8 cellular contexts compared by ENCODE assay signal in genomic region chr19:49876422-49877019, GRCh38. TPM values are rescaled to one million over a fixed set of nuclear protein-coding genes. Genes with fewer than 3 reads are reported as not detected.
A peak's percentile ranks its signal among the peaks of the same experiment; 100 is the strongest.
DNase-seq lines count a peak whose midpoint lies in the region; ATAC-seq, FAIRE-seq and TF ChIP-seq lines count a peak whose summit lies in the region.

No MANE protein-coding gene starts in this region.

- peak; percentile 74 for TF ChIP-seq POLR2A in GM12892 (IDR thresholded peaks at IDR 0.05; ENCODE audit: low read depth, low read length)
- peak; percentile 43 to 61 for TF ChIP-seq POLR2A in uterus (IDR thresholded peaks at IDR 0.05)

- H3K4me3 ChIP-seq in uterus, result peak overlapping the region; percentile 65 to 100

- intact Hi-C loops in left ventricle myocardium superior (cut with micrococcal nuclease) (no loop called here), uterus (cut with DNase I; ENCODE audit: low total_unique reads) (no loop called here)

- no peaks in the 10 kb centered on the region for H3K9me3 ChIP-seq in uterus

- no peaks in the 10 kb centered on the region for H3K36me3 ChIP-seq in uterus

- no peak for TF ChIP-seq CTCF in uterus (IDR thresholded peaks at IDR 0.05)

- peak overlapping the region; percentile 96 to 100 for H3K27ac ChIP-seq in uterus

- ATAC-seq in HG02840 (IDR thresholded peaks at IDR 0.05; ENCODE audit: low FRiP score, unreplicated experiment), result peak; percentile 44
- peak; percentile 77 for ATAC-seq in left ventricle myocardium superior

- no peak for FAIRE-seq in GM12892 (lab: Jason Lieb, UNC)

- peaks cover 0 to 7% of the 10 kb centered on the region in 2 donors for H3K4me1 ChIP-seq in uterus

- H3K27me3 ChIP-seq in uterus, result no peaks in the 10 kb centered on the region

- DNase-seq in GM12892 (ENCODE audit: insufficient read length), result no peak
- peak; percentile 99 for DNase-seq in NCI-H146 (lab: John Stamatoyannopoulos, UW)
- DNase-seq in T follicular helper cell (ENCODE audit: low read depth), result peak; percentile 96
- peak; percentile 97 for DNase-seq in amniotic stem cell (lab: John Stamatoyannopoulos, UW)
- DNase-seq in left ventricle myocardium superior, result peak; percentile 99
- DNase-seq in pulmonary artery endothelial cell (ENCODE audit: low read depth, low spot score), result peak; percentile 98
- peak; percentile 98 to 99 for DNase-seq in uterus

RNA-seq across cellular contexts. Expression of gene AKT1S1, which starts 0.6 kb away (rescaled TPM):
- 11.7 TPM for polyA plus RNA-seq in GM12892 (2012; ENCODE audit: missing spikeins)
- 41.2 TPM for total RNA-seq in left ventricle myocardium superior
- 7.6 and 11.2 TPM in 2 replicates for total RNA-seq in pulmonary artery endothelial cell
- 10 to 100 TPM in 1 of 4 donors, 1 to 10 TPM in 3; 2.6 to 26.7 (median 5.9) TPM for total RNA-seq in uterus

RNA-seq across cellular contexts. Expression of gene TBC1D17, which starts 1.0 kb away (rescaled TPM):
- 31.9 TPM for polyA plus RNA-seq in GM12892 (2012; ENCODE audit: missing spikeins)
- total RNA-seq in left ventricle myocardium superior (47.7 TPM), pulmonary artery endothelial cell (7.1 and 7.3 TPM in 2 replicates), uterus (10 to 100 TPM in 3 of 4 donors, 1 to 10 TPM in 1; 9.1 to 44.1 (median 12.5) TPM)

RNA-seq across cellular contexts. Expression of gene PNKP, which starts 9.1 kb away (rescaled TPM):
- polyA plus RNA-seq in GM12892 (2012; ENCODE audit: missing spikeins), result 38.9 TPM
- total RNA-seq in left ventricle myocardium superior (39.1 TPM), pulmonary artery endothelial cell (47.2 and 48.2 TPM in 2 replicates), uterus (100 to 1,000 TPM in 1 of 4 donors, 10 to 100 TPM in 3; 47.7 to 104 (median 77.7) TPM)

RNA-seq across cellular contexts. Expression of gene IL4I1, which starts 20.2 kb away (rescaled TPM):
- polyA plus RNA-seq in GM12892 (2012; ENCODE audit: missing spikeins), result 75.8 TPM
- not detected for total RNA-seq in left ventricle myocardium superior
- total RNA-seq in pulmonary artery endothelial cell, result 3.3 and 4.7 TPM in 2 replicates
- total RNA-seq in uterus, result 1 to 10 TPM in 1 of 4 donors, under 1 TPM in 1, not detected in 2; 0.82 to 1.2 TPM

RNA-seq across cellular contexts. Expression of gene PTOV1, which starts 25.6 kb away (rescaled TPM):
- polyA plus RNA-seq in GM12892 (2012; ENCODE audit: missing spikeins), result 44.7 TPM
- 127 TPM for total RNA-seq in left ventricle myocardium superior
- total RNA-seq in pulmonary artery endothelial cell, result 47.3 and 65.2 TPM in 2 replicates
- 100 to 1,000 TPM in 1 of 4 donors, 10 to 100 TPM in 3; 46.2 to 156 (median 82.0) TPM for total RNA-seq in uterus
